In genomic region chr17:82036634-82037112, GRCh38 we compare ENCODE assay signal across 2 cellular contexts.
TF ChIP-seq lines count a peak whose summit lies in the region.

No MANE protein-coding gene starts in this region.

TF ChIP-seq in endothelial cell of umbilical vein, 7 proteins besides CTCF, POLR2A, EP300 and RAD21:
- TF ChIP-seq MAX (IDR thresholded peaks at IDR 0.05; ENCODE audit: insufficient read depth, insufficient read length), result no peak
- no peak for TF ChIP-seq MYC (IDR thresholded peaks at IDR 0.05; ENCODE audit: low read depth, low read length)
TF ChIP-seq in endothelial cell of umbilical vein: peak in this region for 0.

TF ChIP-seq in HEK293T, 16 proteins besides CTCF, POLR2A, EP300 and RAD21:
- TF ChIP-seq TARDBP (IDR thresholded peaks at IDR 0.05) (no peak), ZNF384 (IDR thresholded peaks at IDR 0.05) (no peak), BHLHE40 (IDR thresholded peaks at IDR 0.05; ENCODE audit: borderline replicate concordance) (no peak), HDGF (IDR thresholded peaks at IDR 0.05; ENCODE audit: borderline replicate concordance) (no peak), ARNT (IDR thresholded peaks at IDR 0.05) (no peak), FOXM1 (IDR thresholded peaks at IDR 0.05; ENCODE audit: borderline replicate concordance) (no peak), LEF1 (IDR thresholded peaks at IDR 0.05; ENCODE audit: borderline replicate concordance) (no peak)
